In genomic region chr3:125624341-125624740, GRCh38 we compare ENCODE assay signal across 17 cellular contexts.
"Had no signal": no experiment of that assay in that cellular context is flagged by ENCODE, and none has a peak within 500 bp of the region (broad histone marks: within the 10 kb centered on the region; RNA-seq: fewer than 3 reads in every experiment).

No MANE protein-coding gene starts in this region.

- H3K4me3 ChIP-seq: esophagus squamous epithelium, smooth muscle cell, suprapubic skin had no signal

- H3K27me3 ChIP-seq: esophagus squamous epithelium, suprapubic skin had no signal

- H3K4me1 ChIP-seq: esophagus squamous epithelium, foreskin keratinocyte, suprapubic skin had no signal

- ATAC-seq: activated CD8-positive, alpha-beta T cell treated with anti-CD3 and anti-CD28 coated beads, Interleukin-2, amount 10 ng/mL, durations not matched to agents 7 days and 5 days; foreskin keratinocyte; right cardiac atrium had no signal

- DNase-seq: activated B cell treated with CpG ODN at 0.5 μM for 24 hours; activated CD4-positive, alpha-beta T cell treated with anti-CD3 and anti-CD28 coated beads for 48 hours; activated CD8-positive, alpha-beta memory T cell treated with anti-CD3 and anti-CD28 coated beads, Interleukin-2, amount 50 U/mL, for 4 hours; activated CD8-positive, alpha-beta T cell treated with anti-CD3 and anti-CD28 coated beads, Interleukin-2, amount 10 ng/mL, durations not matched to agents 7 days and 5 days; activated effector memory CD4-positive, alpha-beta T cell treated with anti-CD3 and anti-CD28 coated beads, Interleukin-2, amount 50 U/mL, for 16 hours; activated T-cell treated with anti-CD3 and anti-CD28 coated beads, Interleukin-2, amount 50 U/mL, for 48 hours; amniotic stem cell; central memory CD4-positive, alpha-beta T cell; cortex of kidney; effector CD8-positive, alpha-beta T cell; esophagus squamous epithelium; foreskin keratinocyte; nucleus accumbens; posterior cingulate gyrus; right cardiac atrium had no signal

- H3K36me3 ChIP-seq: esophagus squamous epithelium, suprapubic skin had no signal

- H3K9me3 ChIP-seq: esophagus squamous epithelium, suprapubic skin had no signal

- H3K4me2 ChIP-seq: smooth muscle cell had no signal

- H3K27ac ChIP-seq: esophagus squamous epithelium, foreskin keratinocyte, suprapubic skin had no signal
